In the genomic region with DNA sequence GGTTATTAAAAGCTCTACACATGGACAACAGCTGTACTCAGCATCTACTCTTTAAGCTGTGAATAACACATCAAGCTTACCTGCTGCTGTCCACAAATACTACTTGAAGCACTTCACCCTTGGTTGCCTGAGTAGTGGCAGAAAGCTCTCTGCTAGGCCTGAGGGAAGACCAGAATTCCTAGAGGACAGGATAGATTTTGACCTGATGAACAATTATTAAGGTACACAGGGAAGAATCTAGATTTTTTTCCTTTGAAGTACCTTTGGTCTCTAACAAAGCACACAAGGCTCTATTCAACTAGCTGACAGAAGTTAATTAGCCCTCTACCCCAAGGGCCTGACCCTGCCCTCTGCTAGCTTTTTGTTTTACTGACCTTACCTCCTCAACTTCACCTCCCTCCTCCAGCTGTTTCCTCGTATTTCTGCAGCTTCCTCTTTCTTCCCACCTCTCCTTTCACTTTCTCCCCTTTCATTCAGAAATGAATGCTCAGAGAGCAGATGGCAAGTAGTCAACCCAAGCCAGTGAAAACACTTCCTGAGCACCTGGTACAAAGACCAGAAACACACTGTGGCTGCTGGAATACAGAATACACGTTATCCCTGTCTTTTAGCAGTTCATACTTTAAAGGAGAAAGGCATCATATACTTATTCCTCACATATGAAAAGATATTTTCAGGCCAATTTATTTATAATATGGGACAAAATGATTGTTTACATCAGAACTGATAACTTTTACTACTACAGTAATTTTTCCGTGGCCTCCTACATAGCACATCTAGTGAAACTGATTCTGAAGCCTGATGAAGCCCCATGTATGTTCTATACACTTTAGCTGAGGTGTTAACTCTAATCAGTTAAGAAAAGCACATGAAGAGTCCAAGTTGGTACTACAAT, we compare ENCODE assay signal across 8 cellular contexts. TPM values are rescaled to one million over a fixed set of nuclear protein-coding genes. Genes with fewer than 3 reads are reported as not detected.
DNase-seq lines count a peak whose midpoint lies in the region; ATAC-seq and TF ChIP-seq lines count a peak whose summit lies in the region.

No MANE protein-coding gene starts in this region.

- H3K27ac ChIP-seq in KOPT-K1 (ENCODE audit: low read depth, low read length, poor library complexity, severe bottlenecking) (peak overlapping the region; percentile 18), liver (ENCODE audit: low read depth in 1 of 2, low read length in 2 of 2) (no peak overlapping the region)

- H3K36me3 ChIP-seq in KOPT-K1 (ENCODE audit: insufficient read depth, low read length) = peaks cover 24% of the 10 kb centered on the region
- no peaks in the 10 kb centered on the region for H3K36me3 ChIP-seq in liver (ENCODE audit: control insufficient read depth in 4 of 4, insufficient read depth in 3 of 4, low read depth in 1 of 4, low read length in 3 of 4)

- no peak for TF ChIP-seq RAD21 in liver (IDR thresholded peaks at IDR 0.05)

- WGBS in liver = 32% methylated on average over 3 of the region's 3 CpGs

- no peaks in the 10 kb centered on the region for H3K27me3 ChIP-seq in liver (ENCODE audit: control insufficient read depth in 4 of 4, insufficient read depth in 4 of 4, low read length in 3 of 4)

- TF ChIP-seq CTCF in liver (IDR thresholded peaks at IDR 0.05; ENCODE audit: low read depth, low read length, missing input control) = no peak

- peak; percentile 60 for DNase-seq in DMS153 treated with DMSO at 0.1 percent for 48 hours (lab: John Stamatoyannopoulos, UW; ENCODE audit: unreplicated experiment)

- no peak overlapping the region for H3K4me3 ChIP-seq in liver (ENCODE audit: low read depth in 1 of 3, low read length in 3 of 3)

- ATAC-seq in SK-N-SH treated with all-trans-retinoic acid at 6 μM for 48 hours (no peak), HG02588 (IDR thresholded peaks at IDR 0.05; ENCODE audit: unreplicated experiment) (no peak), HG02885 (IDR thresholded peaks at IDR 0.05; ENCODE audit: poor library complexity, unreplicated experiment) (no peak), HG02759 (IDR thresholded peaks at IDR 0.05; ENCODE audit: unreplicated experiment) (no peak), GM19351 (IDR thresholded peaks at IDR 0.05; ENCODE audit: unreplicated experiment) (no peak)

- no peaks in the 10 kb centered on the region for H3K9me3 ChIP-seq in KOPT-K1 (ENCODE audit: insufficient read depth, low read length, poor library complexity, severe bottlenecking)
- no peaks in the 10 kb centered on the region for H3K9me3 ChIP-seq in liver (ENCODE audit: control insufficient read depth in 4 of 4, low read length in 3 of 4)

- no peak overlapping the region for H3K9ac ChIP-seq in liver (ENCODE audit: low read depth in 1 of 2, low read length in 2 of 2)

- H3K4me1 ChIP-seq in liver (ENCODE audit: control insufficient read depth in 4 of 4, insufficient read depth in 4 of 4, low read length in 3 of 4) = peaks cover 1 to 16% (median 7%) of the 10 kb centered on the region in 4 donors

TF ChIP-seq in SK-N-SH treated with all-trans-retinoic acid at 6 μM for 48 hours, 23 proteins besides CTCF, POLR2A, EP300 and RAD21:
- TF ChIP-seq CREB5 (CRISPR knock-in tag; IDR thresholded peaks at IDR 0.05; ENCODE audit: low read depth) (peak; percentile 32; the same call in 1 of the 2 replicates), ISL1 (CRISPR knock-in tag; IDR thresholded peaks at IDR 0.05) (no peak)

TF ChIP-seq in liver, 16 proteins besides CTCF, POLR2A, EP300 and RAD21:
- TF ChIP-seq NR2F2 (IDR thresholded peaks at IDR 0.05) = peak; percentile 50
- TF ChIP-seq JUND (IDR thresholded peaks at IDR 0.05) = no peak

RNA-seq across cellular contexts. Expression of gene VEZF1, which starts 5.7 kb away (rescaled TPM):
- 10 to 100 TPM; 14.6 to 26.2 TPM for total RNA-seq in liver
- 1 to 10 TPM; 7.9 to 8.2 TPM for polyA plus RNA-seq in liver

RNA-seq across cellular contexts. Expression of gene SRSF1, which starts 13.3 kb away (rescaled TPM):
- 100 to 1,000 TPM; 162 to 201 TPM for total RNA-seq in liver
- polyA plus RNA-seq in liver = 10 to 100 TPM; 52.3 to 65.4 TPM

RNA-seq across cellular contexts. Expression of gene CUEDC1, which starts 38.5 kb away (rescaled TPM):
- 1 to 10 TPM; 2.6 to 3.2 TPM for total RNA-seq in liver
- polyA plus RNA-seq in liver = 1 to 10 TPM; 3.6 to 4.9 TPM
